1 cellular context compared by ENCODE assay signal in genomic region chr17:58005031-58005727, GRCh38.
TF ChIP-seq lines count a peak whose summit lies in the region.

No MANE protein-coding gene starts in this region.

TF ChIP-seq in HCT116, 20 proteins besides CTCF, POLR2A, EP300 and RAD21 (continued from another document):
- TF ChIP-seq REST (IDR thresholded peaks at IDR 0.05; ENCODE audit: low read depth), result no peak
